16 cellular contexts compared by ENCODE assay signal in genomic region chr4:139933104-139933503, GRCh38.
A peak's percentile ranks its signal among the peaks of the same experiment; 100 is the strongest.
DNase-seq lines count a peak whose midpoint lies in the region; ATAC-seq, FAIRE-seq and TF ChIP-seq lines count a peak whose summit lies in the region.
"Had no signal": no experiment of that assay in that cellular context is flagged by ENCODE, and none has a peak within 500 bp of the region (broad histone marks: within the 10 kb centered on the region; RNA-seq: fewer than 3 reads in every experiment).

No MANE protein-coding gene starts in this region.

- no peaks in the 10 kb centered on the region for H3K9me3 ChIP-seq in HepG2 (ENCODE audit: low read length)
- no peaks in the 10 kb centered on the region for H3K9me3 ChIP-seq in right lobe of liver
- H3K9me3 ChIP-seq: BE2C, Caco-2 had no signal

- no peak overlapping the region for H3K9ac ChIP-seq in HepG2 (ENCODE audit: insufficient read depth, low read depth, low read length)

- peaks cover 2 to 11% of the 10 kb centered on the region in 2 experiments; a peak in 2 of 5 replicates for H3K27me3 ChIP-seq in HepG2 (ENCODE audit: control insufficient read depth in 1 of 2, insufficient read depth in 2 of 2, low read length in 2 of 2)
- H3K27me3 ChIP-seq in right lobe of liver = no peaks in the 10 kb centered on the region
- H3K27me3 ChIP-seq: BE2C had no signal

- H3K79me2 ChIP-seq in HepG2 (ENCODE audit: insufficient read depth, low read length) = no peaks in the 10 kb centered on the region

- intact Hi-C loops in HepG2 (cut with micrococcal nuclease; ENCODE audit: unreplicated experiment) (no loop called here), right lobe of liver (cut with DNase I) (no loop called here)

- TF ChIP-seq CTCF in HepG2 (CRISPR knock-in tag; IDR thresholded peaks at IDR 0.05) (no peak), right lobe of liver (IDR thresholded peaks at IDR 0.05) (no peak), glutamatergic neuron (IDR thresholded peaks at IDR 0.05; ENCODE audit: partially characterized antibody, unreplicated experiment) (no peak), type B pancreatic cell (conservative IDR thresholded peaks at IDR 0.05) (no peak)

- BruUV-seq in HepG2 (replicated peaks; lab: Mats Ljungman, UMichigan) = no TSS peak

- in situ Hi-C loops in HepG2 (cut with HindIII; ENCODE audit: extremely low pct_ligation_motif_present, low pct_unique_long_range_greater_than_20kb) = no loop called here

- WGBS in HepG2 (ENCODE audit: low lambda C conversion rate) = 62% methylated on average over 6 of the region's 6 CpGs
- 77% methylated on average over 4 of the region's 6 CpGs for WGBS in right lobe of liver (ENCODE audit: insufficient coverage, low coverage, low lambda C conversion rate, missing lambda C conversion rate)

- TF ChIP-seq POLR2A in HepG2 (IDR thresholded peaks at IDR 0.05; ENCODE audit: insufficient read depth in 1 of 2, low read depth in 2 of 2, low read length in 2 of 2) = no peak
- TF ChIP-seq POLR2A in right lobe of liver (IDR thresholded peaks at IDR 0.05) = no peak

- no peak overlapping the region for H3K27ac ChIP-seq in HepG2 (ENCODE audit: extremely low read length, insufficient read depth, low read length)
- H3K27ac ChIP-seq in right lobe of liver = no peak overlapping the region
- H3K27ac ChIP-seq: C4-2B had no signal

- peak overlapping the region; percentile 66 for H3K4me3 Mint-ChIP-seq in glutamatergic neuron (ENCODE audit: unreplicated experiment)
- peak overlapping the region; percentile 30 for H3K4me3 Mint-ChIP-seq in type B pancreatic cell
- no peak overlapping the region for H3K4me3 Mint-ChIP-seq in activated T-cell treated with anti-CD3 and anti-CD28 coated beads, Interleukin-2, amount 50 U/mL, for 4 hours
- H3K4me3 Mint-ChIP-seq: CD8-positive, alpha-beta T cell had no signal

- H3K36me3 ChIP-seq in HepG2 (replicated peaks in 1 of 2; ENCODE audit: control insufficient read depth in 1 of 2, insufficient read depth in 2 of 2, low read length in 2 of 2) = no peaks in the 10 kb centered on the region
- no peaks in the 10 kb centered on the region for H3K36me3 ChIP-seq in right lobe of liver
- H3K36me3 ChIP-seq: BE2C had no signal

- H3K9me3 Mint-ChIP-seq in glutamatergic neuron (ENCODE audit: unreplicated experiment) = peaks cover 12% of the 10 kb centered on the region
- H3K9me3 Mint-ChIP-seq in type B pancreatic cell = no peaks in the 10 kb centered on the region
- H3K9me3 Mint-ChIP-seq in activated T-cell treated with anti-CD3 and anti-CD28 coated beads, Interleukin-2, amount 50 U/mL, for 4 hours = no peaks in the 10 kb centered on the region
- H3K9me3 Mint-ChIP-seq: CD8-positive, alpha-beta T cell had no signal

- no peak overlapping the region for H3K27ac Mint-ChIP-seq in glutamatergic neuron (ENCODE audit: unreplicated experiment)
- peak overlapping the region; percentile 63 for H3K27ac Mint-ChIP-seq in type B pancreatic cell
- H3K27ac Mint-ChIP-seq: CD8-positive, alpha-beta T cell had no signal

- no peaks in the 10 kb centered on the region for H3K36me3 Mint-ChIP-seq in glutamatergic neuron (ENCODE audit: unreplicated experiment)
- H3K36me3 Mint-ChIP-seq in type B pancreatic cell = no peaks in the 10 kb centered on the region
- no peaks in the 10 kb centered on the region for H3K36me3 Mint-ChIP-seq in activated T-cell treated with anti-CD3 and anti-CD28 coated beads, Interleukin-2, amount 50 U/mL, for 4 hours (ENCODE audit: insufficient read depth)
- H3K36me3 Mint-ChIP-seq: CD8-positive, alpha-beta T cell had no signal

- no peak for FAIRE-seq in HepG2 (lab: Jason Lieb, UNC)
- FAIRE-seq: A204.1, H54 had no signal

- no peak for ATAC-seq in HepG2
- ATAC-seq in right lobe of liver = no peak
- no peak for ATAC-seq in GM19035 (IDR thresholded peaks at IDR 0.05; ENCODE audit: unreplicated experiment)
- ATAC-seq in activated T-cell treated with anti-CD3 and anti-CD28 coated beads, Interleukin-2, amount 50 U/mL, for 4 hours = no peak
- ATAC-seq: CD8-positive, alpha-beta T cell had no signal

- DNase-seq in HepG2 (ENCODE audit: low spot score) = no peak
- no peak for DNase-seq in right lobe of liver
- peak; percentile 30 for DNase-seq in SK-N-DZ (ENCODE audit: low spot score)
- DNase-seq in glutamatergic neuron = no peak
- no peak for DNase-seq in type B pancreatic cell (ENCODE audit: extremely low spot score, unreplicated experiment)
- DNase-seq in activated CD4-positive, CD25-positive, alpha-beta regulatory T cell (lab: John Stamatoyannopoulos, UW) = no peak
- no peak for DNase-seq in activated T-cell treated with anti-CD3 and anti-CD28 coated beads, Interleukin-2, amount 50 U/mL, for 4 hours
- DNase-seq: Caco-2; CD8-positive, alpha-beta T cell; GF-D8; KBM-7 had no signal

- CTCF ChIA-PET in HepG2 (lab: Yijun Ruan, JAX; ENCODE audit: low intra/inter-chr PET ratio, low total read pairs) = no interaction called here

- H3K4me1 ChIP-seq in HepG2 (ENCODE audit: insufficient read depth, low read length) (peaks cover 14% of the 10 kb centered on the region), right lobe of liver (no peaks in the 10 kb centered on the region)
- H3K4me1 ChIP-seq: Caco-2 had no signal

- H3K4me3 ChIP-seq in HepG2 (replicated peaks in 1 of 3; ENCODE audit: insufficient read depth in 1 of 3, low read depth in 2 of 3, low read length in 3 of 3) = no peak overlapping the region
- H3K4me3 ChIP-seq in right lobe of liver = no peak overlapping the region

- POLR2A ChIA-PET in HepG2 (lab: Yijun Ruan, JAX) = no interaction called here

- H2AFZ ChIP-seq in HepG2 (ENCODE audit: low read length) = no peak overlapping the region

- TF ChIP-seq RAD21 in HepG2 (CRISPR knock-in tag; IDR thresholded peaks at IDR 0.05) = no peak

- H3K27me3 Mint-ChIP-seq in glutamatergic neuron (ENCODE audit: unreplicated experiment) (peaks cover 2% of the 10 kb centered on the region), type B pancreatic cell (no peaks in the 10 kb centered on the region)
- H3K27me3 Mint-ChIP-seq in activated T-cell treated with anti-CD3 and anti-CD28 coated beads, Interleukin-2, amount 50 U/mL, for 4 hours (ENCODE audit: low read depth) = peaks cover 2% of the 10 kb centered on the region

- peaks cover 39% of the 10 kb centered on the region for H3K4me1 Mint-ChIP-seq in glutamatergic neuron (ENCODE audit: low read depth, unreplicated experiment)
- H3K4me1 Mint-ChIP-seq in type B pancreatic cell (ENCODE audit: unreplicated experiment) = peaks cover 19% of the 10 kb centered on the region
- H3K4me1 Mint-ChIP-seq in activated T-cell treated with anti-CD3 and anti-CD28 coated beads, Interleukin-2, amount 50 U/mL, for 4 hours (ENCODE audit: low read depth) = no peaks in the 10 kb centered on the region

- TF ChIP-seq EP300 in HepG2 (IDR thresholded peaks at IDR 0.05; ENCODE audit: low read depth in 2 of 2, low read length in 2 of 2) = no peak
- TF ChIP-seq EP300 in HepG2 (CRISPR knock-in tag; IDR thresholded peaks at IDR 0.05; ENCODE audit: borderline replicate concordance) = no peak

- H4K20me1 ChIP-seq in HepG2 (ENCODE audit: insufficient read depth, low read length) = no peaks in the 10 kb centered on the region

- peak overlapping the region; percentile 27; the same call in 1 of the 2 replicates for H3K4me2 ChIP-seq in HepG2 (ENCODE audit: low read depth, low read length)

TF ChIP-seq in HepG2, 621 proteins besides CTCF, POLR2A, EP300 and RAD21:
- TF ChIP-seq ZBTB25 (CRISPR knock-in tag; IDR thresholded peaks at IDR 0.05) (no peak), NFKBIZ (CRISPR knock-in tag; IDR thresholded peaks at IDR 0.05) (no peak), JDP2 (CRISPR knock-in tag; IDR thresholded peaks at IDR 0.05; ENCODE audit: borderline replicate concordance) (no peak), SALL2 (CRISPR knock-in tag; IDR thresholded peaks at IDR 0.05) (no peak), CAMTA2 (CRISPR knock-in tag; IDR thresholded peaks at IDR 0.05; ENCODE audit: borderline replicate concordance) (no peak), MED8 (CRISPR knock-in tag; IDR thresholded peaks at IDR 0.05; ENCODE audit: insufficient replicate concordance) (no peak), ZNF331 (CRISPR knock-in tag; IDR thresholded peaks at IDR 0.05) (no peak), SIN3B (IDR thresholded peaks at IDR 0.05; ENCODE audit: low read length) (no peak), ZBTB26 (CRISPR knock-in tag; IDR thresholded peaks at IDR 0.05; ENCODE audit: borderline replicate concordance) (no peak), MXD4 (CRISPR knock-in tag; IDR thresholded peaks at IDR 0.05) (no peak), CBX1 (IDR thresholded peaks at IDR 0.05; ENCODE audit: low read depth) (no peak)
